ENCODE assay signal across 16 cellular contexts in the genomic region with DNA sequence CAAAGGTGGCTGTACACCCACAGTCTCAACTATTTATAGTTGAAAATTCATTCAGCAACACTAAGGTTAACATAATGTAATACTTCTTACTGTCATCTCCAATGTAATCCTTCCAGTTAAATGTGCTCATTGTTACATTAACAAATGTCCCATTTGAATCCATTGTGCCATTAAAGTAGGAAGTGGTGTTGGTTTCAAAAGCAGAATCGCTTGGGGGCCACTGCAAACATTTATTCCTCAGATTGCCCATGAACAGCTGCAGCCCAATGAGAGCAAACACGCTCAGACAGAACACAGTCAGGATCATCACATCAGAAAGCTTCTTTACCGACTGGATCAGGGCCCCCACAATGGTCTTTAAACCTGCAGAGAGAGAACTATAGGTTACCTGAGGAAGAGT.
"Had no signal": no experiment of that assay in that cellular context is flagged by ENCODE, and none has a peak within 500 bp of the region (broad histone marks: within the 10 kb centered on the region; RNA-seq: fewer than 3 reads in every experiment).

No MANE protein-coding gene starts in this region.

- H3K9me3 ChIP-seq: colonic mucosa, tibial nerve had no signal

- H3K4me1 ChIP-seq: colonic mucosa, tibial nerve had no signal

- H3K27ac ChIP-seq: brain microvascular endothelial cell, colonic mucosa, tibial nerve, WERI-Rb-1 had no signal

- H3K27me3 ChIP-seq: brain microvascular endothelial cell, colonic mucosa, tibial nerve had no signal

- H3K4me3 ChIP-seq: colonic mucosa, lung, tibial nerve had no signal

- H3K36me3 ChIP-seq: brain microvascular endothelial cell, colonic mucosa, WERI-Rb-1 had no signal

- DNase-seq: activated CD4-positive, alpha-beta T cell treated with anti-CD3 and anti-CD28 coated beads for 1 hour; activated CD8-positive, alpha-beta memory T cell treated with anti-CD3 and anti-CD28 coated beads for 24 hours; activated effector memory CD4-positive, alpha-beta T cell treated with anti-CD3 and anti-CD28 coated beads, Interleukin-2, amount 50 U/mL, for 16 hours; activated naive CD4-positive, alpha-beta T cell treated with anti-CD3 and anti-CD28 coated beads, Interleukin-2, amount 50 U/mL, for 16 hours; activated T-cell treated with anti-CD3 and anti-CD28 coated beads, Interleukin-2, amount 50 U/mL, for 72 hours; aorta; brain microvascular endothelial cell; colonic mucosa; erythroblast; head of caudate nucleus; occipital lobe; retina; stimulated activated naive CD8-positive, alpha-beta T cell treated with anti-CD3 and anti-CD28 coated beads, Interleukin-15, Interleukin-2, amounts not matched to agents 100 U/mL and 50 U/mL, for 24 hours; WERI-Rb-1 had no signal

- ATAC-seq: activated T-cell treated with anti-CD3 and anti-CD28 coated beads, Interleukin-2, amount 50 U/mL, for 72 hours; stimulated activated naive CD8-positive, alpha-beta T cell treated with anti-CD3 and anti-CD28 coated beads, Interleukin-15, Interleukin-2, amounts not matched to agents 100 U/mL and 50 U/mL, for 24 hours had no signal
